ENCODE assay signal across 12 cellular contexts in genomic region chr12:104865080-104865479, GRCh38.
DNase-seq lines count a peak whose midpoint lies in the region; ATAC-seq lines count a peak whose summit lies in the region.
"Had no signal": no experiment of that assay in that cellular context is flagged by ENCODE, and none has a peak within 500 bp of the region (broad histone marks: within the 10 kb centered on the region; RNA-seq: fewer than 3 reads in every experiment).

No MANE protein-coding gene starts in this region.

- ATAC-seq in GM18502 (IDR thresholded peaks at IDR 0.05; ENCODE audit: poor library complexity, unreplicated experiment), result peak; percentile 72
- peak; percentile 75 for ATAC-seq in GM21423 (IDR thresholded peaks at IDR 0.05; ENCODE audit: unreplicated experiment)
- ATAC-seq in HG03558 (IDR thresholded peaks at IDR 0.05; ENCODE audit: extremely low read depth, unreplicated experiment), result peak; percentile 73
- no peak for ATAC-seq in HG02970 (IDR thresholded peaks at IDR 0.05; ENCODE audit: low FRiP score, unreplicated experiment)
- ATAC-seq in HG03097 (IDR thresholded peaks at IDR 0.05; ENCODE audit: low FRiP score, unreplicated experiment), result no peak
- ATAC-seq: activated CD4-positive, CD25-positive, alpha-beta regulatory T cell treated with anti-CD3 and anti-CD28 coated beads, Interleukin-2, amount 50 U/mL, for 24 hours; Panc1 had no signal

- DNase-seq in medulla oblongata (ENCODE audit: extremely low spot score), result peak; percentile 23
- no peak for DNase-seq in stimulated activated CD8-positive, alpha-beta memory T cell treated with anti-CD3 and anti-CD28 coated beads, Interleukin-4, amount 100 ng/mL, for 48 hours
- DNase-seq: activated naive CD4-positive, alpha-beta T cell treated with anti-CD3 and anti-CD28 coated beads, Interleukin-2, amount 10 ng/mL, durations not matched to agents 7 days and 5 days; hippocampal formation; NCI-H1694 treated with DMSO at 0.1 percent for 48 hours had no signal

Comparison
In these comparisons a context has a peak if more than half of its experiments do, and no peak if none do; other contexts are left out.
1. ATAC-seq: peak in GM18502 (single experiment), GM21423 (single experiment) and HG03558 (single experiment); none in HG02970 (single experiment) and HG03097 (single experiment).